In genomic region chr20:62925420-62926228, GRCh38 we compare ENCODE assay signal across 8 cellular contexts.
A peak's percentile ranks its signal among the peaks of the same experiment; 100 is the strongest.
DNase-seq lines count a peak whose midpoint lies in the region; ATAC-seq lines count a peak whose summit lies in the region.

No MANE protein-coding gene starts in this region.

- peak; percentile 6 for ATAC-seq in HG03108 (IDR thresholded peaks at IDR 0.05; ENCODE audit: unreplicated experiment)

- DNase-seq in activated T-cell treated with anti-CD3 and anti-CD28 coated beads for 48 hours (ENCODE audit: low read depth) (peak; percentile 35), activated T-cell treated with anti-CD3 and anti-CD28 coated beads for 4 hours (no peak), RPMI8226 (peak; percentile 51), astrocyte of the hippocampus (ENCODE audit: low read depth, low spot score) (peak; percentile 50), SHP77 treated with DMSO at 0.1 percent for 48 hours (lab: John Stamatoyannopoulos, UW) (no peak)
- peak; percentile 39 for DNase-seq in stimulated activated CD4-positive, alpha-beta T cell treated with anti-CD3 and anti-CD28 coated beads, Interleukin-12 subunit alpha, Interleukin-12 subunit beta, amount 100 ng/mL, for 4 hours

- H3K9me3 ChIP-seq in iPS-18c (ENCODE audit: control insufficient read depth, insufficient read depth, low read length), result no peaks in the 10 kb centered on the region

- H3K4me3 ChIP-seq in iPS-18c (ENCODE audit: insufficient read depth, low read depth, low read length), result peak overlapping the region; percentile 67

Comparison
In these comparisons a context has a peak if more than half of its experiments do, and no peak if none do; other contexts are left out.
1. DNase-seq: peak in activated T-cell treated with anti-CD3 and anti-CD28 coated beads for 48 hours (single experiment), RPMI8226 (single experiment), astrocyte of the hippocampus (single experiment) and stimulated activated CD4-positive, alpha-beta T cell treated with anti-CD3 and anti-CD28 coated beads, Interleukin-12 subunit alpha, Interleukin-12 subunit beta, amount 100 ng/mL, for 4 hours (single experiment); none in activated T-cell treated with anti-CD3 and anti-CD28 coated beads for 4 hours (single experiment) and SHP77 treated with DMSO at 0.1 percent for 48 hours (single experiment).